In genomic region chr11:35909866-35910265, GRCh38 we compare ENCODE assay signal across 18 cellular contexts. TPM values are rescaled to one million over a fixed set of nuclear protein-coding genes. Genes with fewer than 3 reads are reported as not detected.
A peak's percentile ranks its signal among the peaks of the same experiment; 100 is the strongest.
DNase-seq lines count a peak whose midpoint lies in the region; ATAC-seq and TF ChIP-seq lines count a peak whose summit lies in the region.
"Had no signal": no experiment of that assay in that cellular context is flagged by ENCODE, and none has a peak within 500 bp of the region (broad histone marks: within the 10 kb centered on the region; RNA-seq: fewer than 3 reads in every experiment).

No MANE protein-coding gene starts in this region.

- H3K79me2 ChIP-seq in ACC112 (ENCODE audit: control insufficient read depth, insufficient read depth, low read length, unreplicated experiment): no peaks in the 10 kb centered on the region

- CTCF ChIA-PET in activated CD4-positive, alpha-beta T cell treated with anti-CD3 and anti-CD28 coated beads for 36 hours (lab: Charles Lee): no interaction called here

- DNase-seq in RWPE2 (ENCODE audit: low spot score) (no peak), esophagus muscularis mucosa (ENCODE audit: extremely low spot score) (peak; percentile 7), inferior parietal cortex (ENCODE audit: extremely low spot score) (no peak), NOMO-1 (lab: John Stamatoyannopoulos, UW; ENCODE audit: unreplicated experiment in 2 of 2) (no peak)
- DNase-seq in activated CD4-positive, alpha-beta T cell treated with anti-CD3 and anti-CD28 coated beads for 36 hours: no peak
- DNase-seq: 8988T; C1 segment of cervical spinal cord; Calu3; CD4-positive, alpha-beta memory T cell; COR-L47; DMS53; DMS79 treated with DMSO at 0.1 percent for 48 hours; GF-D8; GOT3; HFFc6 had no signal

- intact Hi-C loops in esophagus muscularis mucosa (cut with DNase I): no loop called here
- intact Hi-C loops in activated CD4-positive, alpha-beta T cell treated with anti-CD3 and anti-CD28 coated beads for 36 hours (cut with DNase I, micrococcal nuclease): no loop called here

- no peaks in the 10 kb centered on the region for H3K9me3 Mint-ChIP-seq in activated CD4-positive, alpha-beta T cell treated with anti-CD3 and anti-CD28 coated beads for 36 hours (ENCODE audit: low read depth)
- H3K9me3 Mint-ChIP-seq: HFFc6 had no signal

- H2AFZ ChIP-seq in ACC112 (ENCODE audit: low read length, unreplicated experiment): peak overlapping the region; percentile 29

- H3K36me3 ChIP-seq in ACC112 (ENCODE audit: insufficient read depth, low read length) (0 out of 2 replicates have a peak, but pooled peaks cover 4% of the 10 kb centered on the region), RWPE2 (ENCODE audit: low read depth) (no peaks in the 10 kb centered on the region), esophagus muscularis mucosa (no peaks in the 10 kb centered on the region)
- H3K36me3 ChIP-seq: HAP-1 had no signal

- H3K27ac ChIP-seq in ACC112 (ENCODE audit: low read depth, low read length): 0 out of 2 replicates have a peak overlapping the region, but pooled peaks have one; percentile 95
- peak overlapping the region; percentile 94 for H3K27ac ChIP-seq in RWPE2 (ENCODE audit: poor library complexity, severe bottlenecking)
- H3K27ac ChIP-seq in esophagus muscularis mucosa (replicated peaks in 1 of 4): peak overlapping the region in 2 of 4 donors; percentile 74 to 79

- H3K4me3 ChIP-seq in ACC112 (ENCODE audit: low read depth, low read length) (no peak overlapping the region), RWPE2 (ENCODE audit: severe bottlenecking) (no peak overlapping the region), esophagus muscularis mucosa (no peak overlapping the region)
- H3K4me3 ChIP-seq: A549, HAP-1 had no signal

- no peaks in the 10 kb centered on the region for H3K4me1 Mint-ChIP-seq in activated CD4-positive, alpha-beta T cell treated with anti-CD3 and anti-CD28 coated beads for 36 hours
- H3K4me1 Mint-ChIP-seq: CD4-positive, alpha-beta memory T cell had no signal

- H3K36me3 Mint-ChIP-seq in activated CD4-positive, alpha-beta T cell treated with anti-CD3 and anti-CD28 coated beads for 36 hours (ENCODE audit: low read depth): no peaks in the 10 kb centered on the region
- H3K36me3 Mint-ChIP-seq: CD4-positive, alpha-beta memory T cell had no signal

- H3K27me3 ChIP-seq in ACC112 (ENCODE audit: insufficient read depth, low read length) (no peaks in the 10 kb centered on the region), RWPE2 (ENCODE audit: insufficient read depth, poor library complexity, severe bottlenecking) (no peaks in the 10 kb centered on the region), esophagus muscularis mucosa (no peaks in the 10 kb centered on the region)

- no peak for ATAC-seq in RWPE2 (ENCODE audit: low read depth)
- no peak for ATAC-seq in activated CD4-positive, alpha-beta T cell treated with anti-CD3 and anti-CD28 coated beads for 36 hours
- ATAC-seq: A549 had no signal

- peaks cover 53% of the 10 kb centered on the region for H3K4me1 ChIP-seq in ACC112 (ENCODE audit: control insufficient read depth, insufficient read depth, low read length, unreplicated experiment)
- peaks cover 33% of the 10 kb centered on the region for H3K4me1 ChIP-seq in RWPE2 (ENCODE audit: insufficient read depth, poor library complexity, severe bottlenecking)
- peaks cover 0 to 49% (median 37%) of the 10 kb centered on the region in 4 donors for H3K4me1 ChIP-seq in esophagus muscularis mucosa
- H3K4me1 ChIP-seq: HAP-1 had no signal

- no peak for TF ChIP-seq POLR2A in esophagus muscularis mucosa (IDR thresholded peaks at IDR 0.05; ENCODE audit: low read depth)

- WGBS in esophagus muscularis mucosa: 83% methylated on average over 1 of the region's 1 CpG

- H3K27ac Mint-ChIP-seq in activated CD4-positive, alpha-beta T cell treated with anti-CD3 and anti-CD28 coated beads for 36 hours: no peak overlapping the region
- H3K27ac Mint-ChIP-seq: CD4-positive, alpha-beta memory T cell; HFFc6 had no signal

- TF ChIP-seq EP300 in esophagus muscularis mucosa (IDR thresholded peaks at IDR 0.05): no peak

- POLR2A ChIA-PET in activated CD4-positive, alpha-beta T cell treated with anti-CD3 and anti-CD28 coated beads for 36 hours (lab: Charles Lee): no interaction called here

- H3K4me3 Mint-ChIP-seq in activated CD4-positive, alpha-beta T cell treated with anti-CD3 and anti-CD28 coated beads for 36 hours: no peak overlapping the region
- H3K4me3 Mint-ChIP-seq: CD4-positive, alpha-beta memory T cell; HFFc6 had no signal

- H3K27me3 Mint-ChIP-seq in activated CD4-positive, alpha-beta T cell treated with anti-CD3 and anti-CD28 coated beads for 36 hours: peaks cover 5% of the 10 kb centered on the region

- TF ChIP-seq CTCF in RWPE2 (IDR thresholded peaks at IDR 0.05; ENCODE audit: poor library complexity, severe bottlenecking): no peak
- TF ChIP-seq CTCF in esophagus muscularis mucosa (IDR thresholded peaks at IDR 0.05): no peak

- H3K9me3 ChIP-seq in RWPE2 (ENCODE audit: severe bottlenecking) (no peaks in the 10 kb centered on the region), esophagus muscularis mucosa (no peaks in the 10 kb centered on the region)
- H3K9me3 ChIP-seq: A549, HAP-1 had no signal

RNA-seq across cellular contexts. Expression of gene LDLRAD3, which starts 34.0 kb away (rescaled TPM):
- 1 to 10 TPM; 6.8 to 8.7 (median 8.2) TPM for total RNA-seq in esophagus muscularis mucosa
- total RNA-seq in activated CD4-positive, alpha-beta T cell treated with anti-CD3 and anti-CD28 coated beads for 36 hours: under 1 TPM; 0.46 to 0.47 TPM
- total RNA-seq: CD4-positive, alpha-beta memory T cell had no signal

Comparison
In these comparisons a context has a peak if more than half of its experiments do, and no peak if none do; other contexts are left out.
1. RNA of gene LDLRAD3, which starts 34.0 kb away (total RNA-seq): 6.8 to 8.7 TPM in esophagus muscularis mucosa; 0.46 to 0.47 TPM in activated CD4-positive, alpha-beta T cell treated with anti-CD3 and anti-CD28 coated beads for 36 hours; every median in the first group is over 4 times any median in the second.